ENCODE assay signal across 1 cellular context in the genomic region with DNA sequence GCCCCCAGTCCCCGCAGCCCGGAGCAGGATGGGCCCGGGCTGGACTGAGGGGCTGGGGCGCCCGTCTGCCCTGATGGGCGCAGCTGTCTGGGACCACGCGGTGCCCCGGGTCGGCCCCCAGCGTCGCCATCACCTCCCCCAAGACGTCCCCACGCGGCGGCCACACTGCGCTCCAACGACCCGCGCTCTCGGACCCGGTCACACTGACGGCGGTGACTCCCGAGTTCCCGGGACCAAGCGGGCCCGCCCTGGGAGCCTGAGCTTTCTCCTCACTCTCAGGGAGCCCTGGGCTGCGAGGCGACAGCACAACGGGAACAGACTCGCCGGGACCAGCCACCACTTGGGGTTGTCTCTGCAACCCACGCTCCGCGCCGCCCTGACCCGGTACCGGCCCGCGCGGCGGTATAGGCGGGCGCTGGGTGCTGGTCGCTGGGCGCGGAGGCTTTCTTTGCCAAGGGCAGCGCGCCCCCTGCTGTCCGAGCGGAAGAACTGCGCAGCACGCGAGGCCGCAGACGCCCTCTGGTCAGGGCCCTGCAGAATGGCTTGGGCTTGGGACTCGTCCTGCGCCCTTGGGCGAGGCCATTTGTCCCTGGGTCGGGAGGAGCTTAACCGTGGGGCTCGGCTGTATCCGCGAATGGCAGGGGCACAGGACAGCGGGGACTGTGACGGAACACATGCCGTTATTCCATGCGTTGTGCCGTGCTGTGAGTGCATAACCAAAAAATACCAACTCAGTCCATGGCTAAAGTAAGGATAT.
TF ChIP-seq lines count a peak whose summit lies in the region.

No MANE protein-coding gene starts in this region.

TF ChIP-seq in A549, 52 proteins besides CTCF, POLR2A, EP300 and RAD21 (continued from another document):
- TF ChIP-seq TFCP2L1 (CRISPR knock-in tag; IDR thresholded peaks at IDR 0.05): no peak
- no peak for TF ChIP-seq ZFP36 (IDR thresholded peaks at IDR 0.05; ENCODE audit: borderline replicate concordance, partially characterized antibody)
